ENCODE assay signal across 13 cellular contexts in the genomic region with DNA sequence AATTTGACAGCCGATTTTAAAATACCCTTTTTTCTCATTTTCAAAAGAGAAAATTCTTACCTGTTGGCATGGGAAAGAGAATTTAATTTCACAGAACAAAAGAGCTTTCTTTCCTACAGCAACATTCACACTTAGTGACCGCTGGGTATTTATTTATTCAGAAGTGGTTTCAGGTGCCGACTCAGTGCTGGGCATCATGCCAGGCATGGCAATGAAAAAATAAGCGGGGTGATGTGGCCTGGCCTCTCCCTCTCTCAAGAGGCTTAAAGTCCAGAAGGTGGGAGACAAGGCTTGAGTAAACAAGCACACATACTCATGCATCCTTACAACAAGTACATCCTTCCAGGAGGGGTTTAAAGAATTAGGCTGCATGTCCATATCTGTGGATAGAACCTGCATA. TPM values are rescaled to one million over a fixed set of nuclear protein-coding genes. Genes with fewer than 3 reads are reported as not detected.
DNase-seq lines count a peak whose midpoint lies in the region; ATAC-seq and TF ChIP-seq lines count a peak whose summit lies in the region.
"Had no signal": no experiment of that assay in that cellular context is flagged by ENCODE, and none has a peak within 500 bp of the region (broad histone marks: within the 10 kb centered on the region; RNA-seq: fewer than 3 reads in every experiment).

No MANE protein-coding gene starts in this region.

- TF ChIP-seq CTCF in MM.1S (IDR thresholded peaks at IDR 0.05; ENCODE audit: low read length) (no peak), ascending aorta (IDR thresholded peaks at IDR 0.05) (no peak)

- no peaks in the 10 kb centered on the region for H3K9me2 ChIP-seq in MM.1S (replicated peaks; ENCODE audit: insufficient read depth, low read length)

- no peaks in the 10 kb centered on the region for H3F3A ChIP-seq in MM.1S (ENCODE audit: insufficient read depth, low read length)

- H3K27me3 ChIP-seq in MM.1S (replicated peaks; ENCODE audit: insufficient read depth, low read length) (no peaks in the 10 kb centered on the region), ascending aorta (no peaks in the 10 kb centered on the region)

- H3K27ac ChIP-seq in MM.1S (ENCODE audit: low read length) (no peak overlapping the region), epithelial cell of prostate (no peak overlapping the region), ascending aorta (no peak overlapping the region)
- H3K27ac ChIP-seq: cardiac muscle cell, RWPE1, suprapubic skin had no signal

- H2AFZ ChIP-seq in MM.1S (ENCODE audit: low read length): no peak overlapping the region

- peaks cover 5% of the 10 kb centered on the region; the same call in 1 of the 2 replicates for H3K4me1 ChIP-seq in MM.1S (ENCODE audit: low read length)
- no peaks in the 10 kb centered on the region for H3K4me1 ChIP-seq in ascending aorta
- H3K4me1 ChIP-seq: suprapubic skin had no signal

- H4K20me1 ChIP-seq in MM.1S (ENCODE audit: insufficient read depth, low read length): no peaks in the 10 kb centered on the region

- peak; percentile 86 for DNase-seq in A172 (ENCODE audit: low spot score)
- DNase-seq in MM.1S: peak; percentile 44
- peak; percentile 46 for DNase-seq in NCI-H524 treated with DMSO at 0.1 percent for 48 hours (lab: John Stamatoyannopoulos, UW)
- peak; percentile 12 for DNase-seq in epithelial cell of prostate (ENCODE audit: low read depth, low spot score)
- no peak for DNase-seq in ascending aorta (ENCODE audit: low spot score in 2 of 2)
- DNase-seq in stimulated activated CD4-positive, alpha-beta T cell treated with anti-CD3 and anti-CD28 coated beads, Interleukin-4, amount 100 ng/mL, for 4 hours: no peak
- DNase-seq in activated CD4-positive, CD25-positive, alpha-beta regulatory T cell (lab: John Stamatoyannopoulos, UW): no peak
- DNase-seq: activated T-cell treated with anti-CD3 and anti-CD28 coated beads, Interleukin-2, amount 50 U/mL, for 1 hour; right cardiac atrium had no signal

- H3K9me3 ChIP-seq in MM.1S (replicated peaks; ENCODE audit: insufficient read depth, low read length) (no peaks in the 10 kb centered on the region), ascending aorta (no peaks in the 10 kb centered on the region)
- H3K9me3 ChIP-seq: suprapubic skin had no signal

- H3K9ac ChIP-seq in MM.1S (ENCODE audit: low read length): no peak overlapping the region

- intact Hi-C loops in ascending aorta (cut with DNase I): loop anchor here (10.0 kb wide), 1 partner anchor 182 kb away; no protein-coding TSS in a partner anchor

- no peak overlapping the region for H3K4me3 ChIP-seq in MM.1S (ENCODE audit: low read length)
- H3K4me3 ChIP-seq in ascending aorta: no peak overlapping the region
- H3K4me3 ChIP-seq: cardiac muscle cell, suprapubic skin had no signal

- H3K36me3 ChIP-seq in MM.1S (replicated peaks; ENCODE audit: insufficient read depth, low read length) (no peaks in the 10 kb centered on the region), ascending aorta (no peaks in the 10 kb centered on the region)
- H3K36me3 ChIP-seq: cardiac muscle cell, suprapubic skin had no signal

- H3K4me2 ChIP-seq in MM.1S (ENCODE audit: low read depth, low read length): no peak overlapping the region

- no peak for ATAC-seq in GM21529 (IDR thresholded peaks at IDR 0.05; ENCODE audit: unreplicated experiment)
- ATAC-seq: right cardiac atrium had no signal

- H3K79me2 ChIP-seq in MM.1S (ENCODE audit: low read length): peaks cover 17% of the 10 kb centered on the region

RNA-seq across cellular contexts. Expression of gene PCP4, which starts 4.1 kb away (rescaled TPM):
- 0.67 TPM in 1 of 2 replicates, not detected in the other for total RNA-seq in A172 (2014; rRNA removed; shearing (Covaris generic))
- total RNA-seq in ascending aorta: not detected
- total RNA-seq: cardiac muscle cell had no signal

Comparison
In these comparisons a context has a peak if more than half of its experiments do, and no peak if none do; other contexts are left out.
1. DNase-seq: peak in A172 (single experiment), MM.1S (single experiment), NCI-H524 treated with DMSO at 0.1 percent for 48 hours (single experiment) and epithelial cell of prostate (single experiment); none in ascending aorta (0 of 2), stimulated activated CD4-positive, alpha-beta T cell treated with anti-CD3 and anti-CD28 coated beads, Interleukin-4, amount 100 ng/mL, for 4 hours (0 of 2) and activated CD4-positive, CD25-positive, alpha-beta regulatory T cell (0 of 4).